In the genomic region with DNA sequence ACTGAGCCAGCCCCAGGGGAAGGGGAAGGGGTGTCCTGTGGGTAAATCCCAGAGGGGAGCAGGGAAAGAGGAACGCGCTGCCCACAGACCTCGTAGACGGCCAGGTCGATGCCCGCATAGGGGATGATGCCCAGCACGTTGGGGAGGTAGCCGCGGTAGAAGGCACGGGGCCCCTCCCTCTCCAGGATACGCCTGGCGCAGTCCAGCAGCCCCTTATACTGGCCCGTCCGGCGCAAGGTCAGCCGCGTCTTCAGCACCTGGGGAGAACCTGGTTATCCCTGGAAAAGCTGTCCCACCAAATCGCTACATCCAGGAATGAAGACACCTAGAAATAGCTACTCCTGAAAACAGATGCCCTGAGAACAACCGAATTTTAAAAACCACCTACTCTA, we compare ENCODE assay signal across 40 cellular contexts. TPM values are rescaled to one million over a fixed set of nuclear protein-coding genes. Genes with fewer than 3 reads are reported as not detected.
"Had no signal": no experiment of that assay in that cellular context is flagged by ENCODE, and none has a peak within 500 bp of the region (broad histone marks: within the 10 kb centered on the region; RNA-seq: fewer than 3 reads in every experiment).

No MANE protein-coding gene starts in this region.

- ATAC-seq: activated CD8-positive, alpha-beta T cell treated with anti-CD3 and anti-CD28 coated beads for 36 hours; activated naive CD4-positive, alpha-beta T cell treated with anti-CD3 and anti-CD28 coated beads, Interleukin-2, amount 50 U/mL, for 72 hours; activated T-cell treated with anti-CD3 and anti-CD28 coated beads, Interleukin-2, amount 50 U/mL, for 4 hours; activated T-cell treated with anti-CD3 and anti-CD28 coated beads, Interleukin-2, amount 50 U/mL, for 72 hours; activated T-helper 17 cell treated with anti-CD3 and anti-CD28 coated beads, Interleukin-2, amount 50 U/mL, for 72 hours; body of pancreas had no signal

- H3K9me3 Mint-ChIP-seq: activated T-cell treated with anti-CD3 and anti-CD28 coated beads, Interleukin-2, amount 50 U/mL, for 4 hours; activated T-helper 17 cell treated with anti-CD3 and anti-CD28 coated beads, Interleukin-2, amount 50 U/mL, for 72 hours; central memory CD8-positive, alpha-beta T cell had no signal

- H3K27ac ChIP-seq: adrenal gland, body of pancreas, brain microvascular endothelial cell, cardiac muscle cell, VCaP had no signal

- H3K27ac Mint-ChIP-seq: activated B cell treated with CpG ODN at 0.5 μM for 24 hours; activated CD4-positive, alpha-beta memory T cell treated with anti-CD3 and anti-CD28 coated beads for 36 hours; activated CD4-positive, alpha-beta T cell treated with anti-CD3 and anti-CD28 coated beads, Interleukin-2, amount 10 ng/mL, durations not matched to agents 24 days and 14 days; activated CD8-positive, alpha-beta T cell treated with anti-CD3 and anti-CD28 coated beads for 36 hours; activated naive CD4-positive, alpha-beta T cell treated with anti-CD3 and anti-CD28 coated beads for 36 hours; activated naive CD4-positive, alpha-beta T cell treated with anti-CD3 and anti-CD28 coated beads, Interleukin-2, amount 50 U/mL, for 72 hours; activated naive CD8-positive, alpha-beta T cell treated with anti-CD3 and anti-CD28 coated beads for 36 hours; activated T-cell treated with anti-CD3 and anti-CD28 coated beads, Interleukin-2, amount 50 U/mL, for 72 hours; activated T-helper 1 cell treated with anti-CD3 and anti-CD28 coated beads, Interleukin-12 subunit alpha, Interleukin-12 subunit beta, Interleukin-2, Interleukin-4 antibody, amounts not matched to agents 30 ng/mL and 10 ng/mL and 1 ng/mL, durations not matched to agents 14 hours and 24 hours and 36 hours; activated T-helper 17 cell treated with anti-CD3 and anti-CD28 coated beads, Interleukin-2, amount 50 U/mL, for 72 hours; T-helper 1 cell treated with Interleukin-12 subunit alpha and Interleukin-12 subunit beta and Interleukin-4 antibody, amounts not matched to agents 30 μg/mL and 1 μg/mL, for 36 hours; T-helper 2 cell treated with Interferon-gamma antibody and Interleukin-4, amounts not matched to agents 5 μg/mL and 100 μg/mL, for 36 hours had no signal

- H3K9me3 ChIP-seq: adrenal gland, body of pancreas had no signal

- H3K4me1 ChIP-seq: adrenal gland, body of pancreas had no signal

- H3K4me3 ChIP-seq: adrenal gland, body of pancreas, cardiac muscle cell had no signal

- DNase-seq: activated B cell treated with CpG ODN at 0.5 μM for 24 hours; activated CD4-positive, alpha-beta memory T cell treated with anti-CD3 and anti-CD28 coated beads for 36 hours; activated CD4-positive, alpha-beta T cell treated with anti-CD3 and anti-CD28 coated beads for 4 hours; activated CD4-positive, alpha-beta T cell treated with anti-CD3 and anti-CD28 coated beads, Interleukin-2, amount 10 ng/mL, durations not matched to agents 24 days and 14 days; activated CD4-positive, alpha-beta T cell treated with anti-CD3 and anti-CD28 coated beads, Interleukin-2, amount 50 U/mL, for 1 hour; activated CD4-positive, alpha-beta T cell treated with anti-CD3 and anti-CD28 coated beads, Interleukin-2, amount 50 U/mL, for 4 hours; activated CD4-positive, CD25-positive, alpha-beta regulatory T cell treated with anti-CD3 and anti-CD28 coated beads, Interleukin-2, amount 50 U/mL, for 72 hours; activated CD8-positive, alpha-beta memory T cell treated with anti-CD3 and anti-CD28 coated beads, Interleukin-2, amount 50 U/mL, for 4 hours; activated CD8-positive, alpha-beta T cell treated with anti-CD3 and anti-CD28 coated beads for 36 hours; activated effector memory CD4-positive, alpha-beta T cell treated with anti-CD3 and anti-CD28 coated beads, Interleukin-2, amount 50 U/mL, for 16 hours; activated gamma-delta T cell treated with Interleukin-2 at 50 U/mL for 16 hours; activated naive CD4-positive, alpha-beta T cell; activated naive CD4-positive, alpha-beta T cell treated with anti-CD3 and anti-CD28 coated beads for 36 hours; activated naive CD4-positive, alpha-beta T cell treated with anti-CD3 and anti-CD28 coated beads, Interleukin-2, amount 50 U/mL, for 16 hours; activated naive CD8-positive, alpha-beta T cell treated with anti-CD3 and anti-CD28 coated beads for 36 hours; activated T-cell treated with anti-CD3 and anti-CD28 coated beads for 4 hours; activated T-cell treated with anti-CD3 and anti-CD28 coated beads, Interleukin-2, amount 50 U/mL, for 1 hour; activated T-cell treated with anti-CD3 and anti-CD28 coated beads, Interleukin-2, amount 50 U/mL, for 4 hours; activated T-cell treated with anti-CD3 and anti-CD28 coated beads, Interleukin-2, amount 50 U/mL, for 72 hours; adrenal gland; amniotic stem cell; aorta; body of pancreas; brain microvascular endothelial cell; caudate nucleus; cerebellar nuclear complex; T-helper 1 cell; T-helper 2 cell; T-helper 9 cell had no signal

- H3K27me3 Mint-ChIP-seq: activated B cell treated with CpG ODN at 0.5 μM for 24 hours; activated CD4-positive, alpha-beta memory T cell treated with anti-CD3 and anti-CD28 coated beads for 36 hours; activated CD4-positive, alpha-beta T cell treated with anti-CD3 and anti-CD28 coated beads, Interleukin-2, amount 10 ng/mL, durations not matched to agents 24 days and 14 days; activated CD8-positive, alpha-beta T cell treated with anti-CD3 and anti-CD28 coated beads for 36 hours; activated naive CD8-positive, alpha-beta T cell treated with anti-CD3 and anti-CD28 coated beads for 36 hours; activated T-helper 17 cell treated with anti-CD3 and anti-CD28 coated beads, Interleukin-2, amount 50 U/mL, for 72 hours; central memory CD8-positive, alpha-beta T cell had no signal

- H3K27me3 ChIP-seq: adrenal gland, body of pancreas, brain microvascular endothelial cell, cardiac muscle cell had no signal

- H3K4me3 Mint-ChIP-seq: activated B cell treated with CpG ODN at 0.5 μM for 24 hours; activated CD4-positive, alpha-beta memory T cell treated with anti-CD3 and anti-CD28 coated beads for 36 hours; activated CD4-positive, alpha-beta T cell treated with anti-CD3 and anti-CD28 coated beads, Interleukin-2, amount 10 ng/mL, durations not matched to agents 24 days and 14 days; activated CD8-positive, alpha-beta T cell treated with anti-CD3 and anti-CD28 coated beads for 36 hours; activated naive CD4-positive, alpha-beta T cell treated with anti-CD3 and anti-CD28 coated beads for 36 hours; activated naive CD8-positive, alpha-beta T cell treated with anti-CD3 and anti-CD28 coated beads for 36 hours; activated T-cell treated with anti-CD3 and anti-CD28 coated beads, Interleukin-2, amount 50 U/mL, for 4 hours; activated T-cell treated with anti-CD3 and anti-CD28 coated beads, Interleukin-2, amount 50 U/mL, for 72 hours; activated T-helper 1 cell treated with anti-CD3 and anti-CD28 coated beads, Interleukin-12 subunit alpha, Interleukin-12 subunit beta, Interleukin-2, Interleukin-4 antibody, amounts not matched to agents 30 ng/mL and 10 ng/mL and 1 ng/mL, durations not matched to agents 14 hours and 24 hours and 36 hours; activated T-helper 17 cell treated with anti-CD3 and anti-CD28 coated beads, Interleukin-2, amount 50 U/mL, for 72 hours; central memory CD8-positive, alpha-beta T cell; T-helper 1 cell treated with Interleukin-12 subunit alpha and Interleukin-12 subunit beta and Interleukin-4 antibody, amounts not matched to agents 30 μg/mL and 1 μg/mL, for 36 hours; T-helper 2 cell treated with Interferon-gamma antibody and Interleukin-4, amounts not matched to agents 5 μg/mL and 100 μg/mL, for 36 hours had no signal

- H3K4me1 Mint-ChIP-seq: activated naive CD8-positive, alpha-beta T cell treated with anti-CD3 and anti-CD28 coated beads for 36 hours; activated T-helper 17 cell treated with anti-CD3 and anti-CD28 coated beads, Interleukin-2, amount 50 U/mL, for 72 hours; central memory CD8-positive, alpha-beta T cell had no signal

- FAIRE-seq: astrocyte, bronchial epithelial cell, TTC549 had no signal

RNA-seq across cellular contexts. Expression of a gene that starts 11.9 kb away (rescaled TPM):
- total RNA-seq: aorta had no signal

RNA-seq across cellular contexts. Expression of a gene that starts 18.7 kb away (rescaled TPM):
- total RNA-seq: activated CD4-positive, alpha-beta memory T cell treated with anti-CD3 and anti-CD28 coated beads for 36 hours; activated CD8-positive, alpha-beta T cell treated with anti-CD3 and anti-CD28 coated beads for 36 hours; activated naive CD4-positive, alpha-beta T cell treated with anti-CD3 and anti-CD28 coated beads for 36 hours; activated T-cell treated with anti-CD3 and anti-CD28 coated beads, Interleukin-2, amount 50 U/mL, for 4 hours; activated T-helper 17 cell treated with anti-CD3 and anti-CD28 coated beads, Interleukin-2, amount 50 U/mL, for 72 hours; body of pancreas; bronchial epithelial cell had no signal

RNA-seq across cellular contexts. Expression of a gene that starts 29.4 kb away (rescaled TPM):
- total RNA-seq: astrocyte had no signal
